ENCODE assay signal across 5 cellular contexts in genomic region chr22:37955825-37956397, GRCh38. TPM values are rescaled to one million over a fixed set of nuclear protein-coding genes. Genes with fewer than 3 reads are reported as not detected.
"Had no signal": no experiment of that assay in that cellular context is flagged by ENCODE, and none has a peak within 500 bp of the region (broad histone marks: within the 10 kb centered on the region; RNA-seq: fewer than 3 reads in every experiment).

No MANE protein-coding gene starts in this region.

RNA-seq across cellular contexts. Expression of gene C22orf23, which starts 2.5 kb away (rescaled TPM):
- total RNA-seq: SJCRH30, SJSA1 had no signal

RNA-seq across cellular contexts. Expression of gene SOX10, which starts 28.4 kb away (rescaled TPM):
- total RNA-seq: OCI-LY7, PC-9, SJCRH30, SJSA1 had no signal
- polyA plus RNA-seq: SK-N-SH had no signal
